Comparison of ENCODE assay signal across 8 cellular contexts in the genomic region with DNA sequence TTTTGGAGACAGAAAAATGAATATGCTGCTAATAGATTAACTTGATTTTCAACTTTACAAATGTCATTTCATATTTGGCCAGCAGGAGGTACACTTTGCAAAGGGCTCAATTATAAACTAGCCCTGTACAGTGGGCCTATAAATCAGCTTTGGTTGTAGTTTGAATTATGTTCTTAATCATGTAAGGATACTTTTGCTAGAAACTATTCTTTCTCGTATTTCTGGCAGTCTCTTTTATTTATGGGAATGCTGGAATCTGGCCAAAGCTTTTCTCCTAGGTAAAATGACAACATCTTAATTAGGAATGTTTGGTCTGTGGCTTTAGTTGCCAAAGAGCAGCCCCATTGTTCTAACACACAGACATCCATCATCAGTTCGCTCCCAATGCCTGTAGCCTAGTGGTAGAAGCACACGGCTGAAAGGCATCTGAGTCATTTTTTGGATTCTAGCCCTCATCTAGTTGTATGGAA.
A peak's percentile ranks its signal among the peaks of the same experiment; 100 is the strongest.
DNase-seq lines count a peak whose midpoint lies in the region; ATAC-seq and FAIRE-seq lines count a peak whose summit lies in the region.

No MANE protein-coding gene starts in this region.

- ATAC-seq in HG03432 (IDR thresholded peaks at IDR 0.05; ENCODE audit: unreplicated experiment) (no peak), HG02840 (IDR thresholded peaks at IDR 0.05; ENCODE audit: low FRiP score, unreplicated experiment) (no peak)

- peak; percentile 9 for DNase-seq in AG08395 (ENCODE audit: low spot score)
- peak; percentile 41 for DNase-seq in HTR-8/SVneo (ENCODE audit: insufficient read length, low spot score)
- peak; percentile 38 for DNase-seq in RKO (ENCODE audit: low spot score)
- DNase-seq in iPS-NIHi11 (ENCODE audit: low spot score) = peak; percentile 5
- no peak for DNase-seq in cerebellar nuclear complex (lab: John Stamatoyannopoulos, UW)
- no peak for DNase-seq in NCI-H2029 (lab: John Stamatoyannopoulos, UW)

- no peak for FAIRE-seq in HTR-8/SVneo (lab: Jason Lieb, UNC)

Comparison
In these comparisons a context has a peak if more than half of its experiments do, and no peak if none do; other contexts are left out.
1. DNase-seq: peak in AG08395 (single experiment), HTR-8/SVneo (single experiment), RKO (single experiment) and iPS-NIHi11 (single experiment); none in cerebellar nuclear complex (0 of 2) and NCI-H2029 (single experiment).